Comparison of ENCODE assay signal across 8 cellular contexts in genomic region chr4:144142690-144143326, GRCh38. TPM values are rescaled to one million over a fixed set of nuclear protein-coding genes. Genes with fewer than 3 reads are reported as not detected.
DNase-seq lines count a peak whose midpoint lies in the region; ATAC-seq and TF ChIP-seq lines count a peak whose summit lies in the region.
"Not testable (repeated sequence)": the region's sequence is repeated elsewhere in the genome, so short reads cannot be mapped to it uniquely, and the experiment has no call there.

No MANE protein-coding gene starts in this region.

- not testable (repeated sequence) for H3K36me3 ChIP-seq in DND-41 (ENCODE audit: insufficient read depth, low read length); endodermal cell (ENCODE audit: control insufficient read depth, insufficient read depth, low read length); lung (ENCODE audit: control insufficient read depth in 2 of 2, insufficient read depth in 2 of 2, low read length in 2 of 2); thoracic aorta

- H3K27ac ChIP-seq in DND-41 (ENCODE audit: low read length); VCaP; endodermal cell (ENCODE audit: low read depth, low read length); lung (ENCODE audit: low read depth in 1 of 2, low read length in 1 of 2); thoracic aorta: not testable (repeated sequence)

- not testable (repeated sequence) for H4K20me1 ChIP-seq in DND-41 (ENCODE audit: insufficient read depth, low read length)

- H3K27ac Mint-ChIP-seq in endodermal cell: not testable (repeated sequence)

- H3K4me1 ChIP-seq in DND-41 (ENCODE audit: insufficient read depth, low read length); endodermal cell (ENCODE audit: control insufficient read depth, insufficient read depth, low read length); lung (ENCODE audit: control insufficient read depth in 2 of 2, insufficient read depth in 2 of 2, low read length in 2 of 2); thoracic aorta (ENCODE audit: control insufficient read depth in 1 of 2, low read depth in 2 of 2): not testable (repeated sequence)

- not testable (repeated sequence) for H3K79me2 ChIP-seq in DND-41 (ENCODE audit: insufficient read depth, low read length)

- peak; percentile 74 for ATAC-seq in DND-41 (ENCODE audit: insufficient read depth, low read depth)
- ATAC-seq in GM19467 (IDR thresholded peaks at IDR 0.05; ENCODE audit: unreplicated experiment): peak; percentile 81
- ATAC-seq in HG03103 (IDR thresholded peaks at IDR 0.05; ENCODE audit: low read depth, unreplicated experiment): peak; percentile 82
- ATAC-seq in lung (ENCODE audit: insufficient read depth, low FRiP score): peak; percentile 53
- ATAC-seq in thoracic aorta (ENCODE audit: insufficient number of reproducible peaks, low FRiP score, low read depth): not testable (repeated sequence)

- DNase-seq in DND-41 (peak; percentile 32), NCI-H2029 treated with DMSO at 0.1 percent for 48 hours (lab: John Stamatoyannopoulos, UW) (peak; percentile 19), endodermal cell (peak; percentile 48)
- DNase-seq in lung (ENCODE audit: low spot score); thoracic aorta (ENCODE audit: low spot score): not testable (repeated sequence)

- H3K4me2 ChIP-seq in DND-41 (ENCODE audit: insufficient read depth, low read length): not testable (repeated sequence)

- H3K4me3 Mint-ChIP-seq in endodermal cell: not testable (repeated sequence)

- WGBS in endodermal cell (ENCODE audit: insufficient coverage in 1 of 2, insufficient read length in 1 of 2), 2 experiments: 49% methylated on average over 3 of the region's 4 CpGs; no CpG with 5 or more reads in 1 of the 2 experiments
- whole genome bisulfite sequencing in lung, 2 donors: 30 to 43% methylated on average over 4 of the region's 4 CpGs

- H3K9me3 ChIP-seq in DND-41 (ENCODE audit: insufficient read depth, low read length, severe bottlenecking); endodermal cell (ENCODE audit: control insufficient read depth, low read length); lung (ENCODE audit: control insufficient read depth in 2 of 2, insufficient read depth in 1 of 2, low read length in 1 of 2); thoracic aorta: not testable (repeated sequence)

- H3K27me3 ChIP-seq in DND-41 (ENCODE audit: insufficient read depth, low read length, poor library complexity); endodermal cell (ENCODE audit: control insufficient read depth, insufficient read depth, low read length, poor library complexity, severe bottlenecking); lung (ENCODE audit: control insufficient read depth, insufficient read depth); thoracic aorta (replicated peaks; ENCODE audit: insufficient read depth): not testable (repeated sequence)

- H3K27me3 Mint-ChIP-seq in endodermal cell (ENCODE audit: insufficient read depth): not testable (repeated sequence)

- not testable (repeated sequence) for H3K4me3 ChIP-seq in DND-41 (ENCODE audit: low read depth in 1 of 2, low read length in 2 of 2); endodermal cell (ENCODE audit: low read length); lung; thoracic aorta

- H3K9ac ChIP-seq in DND-41 (ENCODE audit: low read depth, low read length); endodermal cell (ENCODE audit: extremely low read depth, low read length, poor library complexity, severe bottlenecking): not testable (repeated sequence)

- not testable (repeated sequence) for H3K36me3 Mint-ChIP-seq in endodermal cell (ENCODE audit: low read depth)

- TF ChIP-seq CTCF in DND-41 (IDR thresholded peaks at IDR 0.05; ENCODE audit: borderline replicate concordance, extremely low read depth, low read length, poor library complexity, severe bottlenecking) (peak; percentile 69), VCaP (conservative IDR thresholded peaks at IDR 0.05) (peak; percentile 83), endodermal cell (conservative IDR thresholded peaks at IDR 0.05) (peak; percentile 83), lung (IDR thresholded peaks at IDR 0.05; ENCODE audit: control extremely low read depth, extremely low read depth) (peak; percentile 21), thoracic aorta (IDR thresholded peaks at IDR 0.05) (peak; percentile 30)

- not testable (repeated sequence) for H3K9me3 Mint-ChIP-seq in endodermal cell

- H2AFZ ChIP-seq in DND-41 (ENCODE audit: low read depth, low read length): not testable (repeated sequence)

- H3K4me1 Mint-ChIP-seq in endodermal cell: not testable (repeated sequence)

RNA-seq across cellular contexts. Expression of gene GYPA, which starts 2.3 kb away (rescaled TPM):
- total RNA-seq in endodermal cell: under 1 TPM in 1 of 2 donors, not detected in 1; 0.58 TPM
- polyA plus RNA-seq in endodermal cell (2013, experiment 1 of 2): 1.7 TPM
- polyA plus RNA-seq in endodermal cell (2013, experiment 2 of 2): 3.0 TPM
- 10 to 100 TPM in 1 of 2 donors, under 1 TPM in 1; 0.18 to 11.0 TPM for total RNA-seq in lung
- polyA plus RNA-seq in lung: not detected
- total RNA-seq in thoracic aorta: not detected

Comparison
In these comparisons a context has a peak if more than half of its experiments do, and no peak if none do; other contexts are left out.
1. CTCF ChIP-seq: peak in every context shown above with its lines; median percentile 83 in VCaP; 83 in endodermal cell; 69 in DND-41; 30 in thoracic aorta; 21 in lung.